In the genomic region with DNA sequence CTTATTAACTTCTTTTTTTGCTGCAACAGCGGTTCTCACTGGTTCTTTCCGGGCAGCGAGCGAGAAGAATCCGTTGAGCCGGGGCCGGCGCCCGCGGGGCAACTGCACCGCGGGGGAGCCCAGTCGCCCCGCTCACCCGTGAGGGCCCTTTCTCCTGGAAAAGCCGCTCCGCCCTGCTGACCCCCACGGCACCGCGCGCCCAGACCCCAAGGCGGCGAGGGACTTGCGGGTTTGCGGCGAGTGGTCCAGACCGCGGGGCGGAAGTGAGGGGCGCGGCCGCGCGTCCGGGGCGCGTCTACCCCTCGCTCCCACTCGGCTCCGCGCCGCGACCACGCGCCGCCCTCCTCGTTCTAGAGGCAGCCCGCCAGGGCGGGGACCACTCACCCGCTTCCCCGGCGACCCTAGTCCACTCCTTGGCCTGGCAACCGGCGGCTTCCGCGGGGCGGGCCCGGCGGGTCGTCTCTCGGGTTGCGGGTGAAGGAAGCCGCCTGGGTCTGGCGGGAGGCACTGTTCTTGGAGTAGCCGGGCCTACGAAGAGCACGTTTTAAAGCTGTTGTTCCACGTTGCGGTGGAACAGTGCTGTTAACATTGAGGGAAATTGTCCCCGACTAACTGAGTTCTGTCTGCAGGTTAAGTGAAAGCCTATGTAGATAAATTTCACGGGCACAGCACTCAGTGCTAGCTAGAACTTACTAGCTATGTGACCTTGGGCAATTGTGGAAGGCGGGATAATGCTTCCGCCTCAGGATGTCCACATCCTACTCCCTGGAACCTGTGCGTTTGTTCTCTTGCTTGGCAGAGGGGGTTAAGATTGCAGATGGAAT, we compare ENCODE assay signal across 8 cellular contexts. TPM values are rescaled to one million over a fixed set of nuclear protein-coding genes. Genes with fewer than 3 reads are reported as not detected.
DNase-seq lines count a peak whose midpoint lies in the region; ATAC-seq, FAIRE-seq and TF ChIP-seq lines count a peak whose summit lies in the region.

NEK3 (minus strand) TSS at position 439 of the 824 bp plus-strand sequence. CDS start 3,406 bp downstream, outside the sequence.

- H3K4me1 ChIP-seq in iPS-20b (ENCODE audit: insufficient read depth, low read length) = peaks cover 14% of the 10 kb centered on the region; the same call in 1 of the 2 replicates
- H3K4me1 ChIP-seq in skeletal muscle satellite cell (ENCODE audit: control insufficient read depth, insufficient read depth, low read length) = peaks cover 34% of the 10 kb centered on the region

- H3K36me3 ChIP-seq in bronchial epithelial cell (ENCODE audit: control insufficient read depth, insufficient read depth, low read length) = no peaks in the 10 kb centered on the region
- H3K36me3 ChIP-seq in iPS-20b (ENCODE audit: insufficient read depth, low read depth, low read length) = no peaks in the 10 kb centered on the region
- H3K36me3 ChIP-seq in skeletal muscle satellite cell (ENCODE audit: insufficient read depth, low read length) = no peaks in the 10 kb centered on the region

- H3K27ac ChIP-seq in VCaP (peak within 1 kb of the TSS; percentile 75), iPS-20b (ENCODE audit: low read length) (no peak within 1 kb of the TSS)

- no peak for FAIRE-seq in bronchial epithelial cell (lab: Jason Lieb, UNC)

- peak; percentile 22 for DNase-seq in NCI-H146 treated with DMSO at 0.1 percent for 48 hours (lab: John Stamatoyannopoulos, UW; ENCODE audit: unreplicated experiment)
- DNase-seq in bronchial epithelial cell (ENCODE audit: low read depth) = peak; percentile 32
- no peak for DNase-seq in T1000 (lab: John Stamatoyannopoulos, UW)

- ATAC-seq in GM18498 (IDR thresholded peaks at IDR 0.05; ENCODE audit: unreplicated experiment) (peak; percentile 85), HG02759 (IDR thresholded peaks at IDR 0.05; ENCODE audit: unreplicated experiment) (peak; percentile 86)

- H3K27me3 ChIP-seq in bronchial epithelial cell (ENCODE audit: control insufficient read depth, insufficient read depth, low read length) (no peaks in the 10 kb centered on the region), iPS-20b (ENCODE audit: insufficient read depth, low read length) (peaks cover 26% of the 10 kb centered on the region), skeletal muscle satellite cell (ENCODE audit: control insufficient read depth, insufficient read depth, low read length) (no peaks in the 10 kb centered on the region)

- H3K9ac ChIP-seq in iPS-20b (ENCODE audit: low read depth, low read length) (peak within 1 kb of the TSS; percentile 76), skeletal muscle satellite cell (ENCODE audit: low read depth, low read length) (peak within 1 kb of the TSS; percentile 92)

- H3K4me2 ChIP-seq in skeletal muscle satellite cell (ENCODE audit: low read length) = peak within 1 kb of the TSS; percentile 91

- no peak for TF ChIP-seq CTCF in VCaP (conservative IDR thresholded peaks at IDR 0.05)
- no peak for TF ChIP-seq CTCF in bronchial epithelial cell (IDR thresholded peaks at IDR 0.05; ENCODE audit: insufficient read depth, low read length, severe bottlenecking)

- 0 out of 2 replicates have a peak, but pooled peaks cover 5% of the 10 kb centered on the region for H3K9me3 ChIP-seq in iPS-20b (ENCODE audit: insufficient read depth, low read depth, low read length)
- no peaks in the 10 kb centered on the region for H3K9me3 ChIP-seq in skeletal muscle satellite cell (replicated peaks; ENCODE audit: low read length)

- peak within 1 kb of the TSS; percentile 75 for H3K4me3 ChIP-seq in bronchial epithelial cell (ENCODE audit: low read depth, low read length)
- peak within 1 kb of the TSS; percentile 88 for H3K4me3 ChIP-seq in iPS-20b (ENCODE audit: low read length)
- peak within 1 kb of the TSS; percentile 84 for H3K4me3 ChIP-seq in skeletal muscle satellite cell (ENCODE audit: low read length)

RNA-seq across cellular contexts. Expression of gene NEK3, which starts in this region (rescaled TPM):
- total RNA-seq in bronchial epithelial cell = 6.8 and 9.3 TPM in 2 replicates
- 5.3 and 5.9 TPM in 2 replicates for total RNA-seq in skeletal muscle satellite cell (2012; rRNA removed)
